ENCODE assay signal across 32 cellular contexts in genomic region chr5:105680858-105681257, GRCh38.
"Had no signal": no experiment of that assay in that cellular context is flagged by ENCODE, and none has a peak within 500 bp of the region (broad histone marks: within the 10 kb centered on the region; RNA-seq: fewer than 3 reads in every experiment).

No MANE protein-coding gene starts in this region.

- H3K36me3 Mint-ChIP-seq: activated naive CD4-positive, alpha-beta T cell treated with anti-CD3 and anti-CD28 coated beads, Interleukin-2, amount 50 U/mL, for 24 hours; IgD-negative memory B cell; WTC11 had no signal

- H3K9ac ChIP-seq: KMS-11 had no signal

- H3K4me3 Mint-ChIP-seq: activated CD8-positive, alpha-beta T cell treated with anti-CD3 and anti-CD28 coated beads, Interleukin-2, amount 10 ng/mL, durations not matched to agents 7 days and 5 days; activated naive CD4-positive, alpha-beta T cell treated with anti-CD3 and anti-CD28 coated beads, Interleukin-2, amount 50 U/mL, for 24 hours; activated T-helper 1 cell treated with anti-CD3 and anti-CD28 coated beads, Interleukin-12 subunit alpha, Interleukin-12 subunit beta, Interleukin-2, Interleukin-4 antibody, amounts not matched to agents 30 ng/mL and 10 ng/mL and 1 ng/mL, durations not matched to agents 14 hours and 24 hours and 36 hours; central memory CD8-positive, alpha-beta T cell; IgD-negative memory B cell; T-helper 1 cell treated with Interleukin-12 subunit alpha and Interleukin-12 subunit beta and Interleukin-4 antibody, amounts not matched to agents 30 μg/mL and 1 μg/mL, for 36 hours; WTC11 had no signal

- H3K4me3 ChIP-seq: ascending aorta, body of pancreas, MG63 had no signal

- H3K9me3 ChIP-seq: ascending aorta, body of pancreas, MG63 had no signal

- ATAC-seq: activated CD8-positive, alpha-beta T cell treated with anti-CD3 and anti-CD28 coated beads, Interleukin-2, amount 10 ng/mL, durations not matched to agents 7 days and 5 days; body of pancreas; WTC11 had no signal

- H3K27me3 ChIP-seq: ascending aorta, body of pancreas, MG63 had no signal

- H3K4me1 Mint-ChIP-seq: activated naive CD4-positive, alpha-beta T cell treated with anti-CD3 and anti-CD28 coated beads, Interleukin-2, amount 50 U/mL, for 24 hours; central memory CD8-positive, alpha-beta T cell; IgD-negative memory B cell had no signal

- H3K27ac ChIP-seq: ascending aorta, body of pancreas, KMS-11 had no signal

- H3K36me3 ChIP-seq: ascending aorta, MG63 had no signal

- H3K4me2 ChIP-seq: KMS-11 had no signal

- DNase-seq: activated CD4-positive, alpha-beta T cell treated with anti-CD3 and anti-CD28 coated beads for 48 hours; activated CD4-positive, alpha-beta T cell treated with anti-CD3 and anti-CD28 coated beads, Interleukin-2, amount 50 U/mL, for 4 hours; activated CD4-positive, CD25-positive, alpha-beta regulatory T cell treated with anti-CD3 and anti-CD28 coated beads, Interleukin-2, amount 50 U/mL, for 72 hours; activated CD8-positive, alpha-beta memory T cell treated with anti-CD3 and anti-CD28 coated beads, Interleukin-2, amount 50 U/mL, for 48 hours; activated CD8-positive, alpha-beta T cell treated with anti-CD3 and anti-CD28 coated beads, Interleukin-2, amount 10 ng/mL, durations not matched to agents 7 days and 5 days; activated effector memory CD4-positive, alpha-beta T cell treated with Interleukin-2 at 50 U/mL for 16 hours; activated naive CD4-positive, alpha-beta T cell; activated T-cell treated with anti-CD3 and anti-CD28 coated beads, Interleukin-2, amount 50 U/mL, for 1 hour; amniotic stem cell; body of pancreas; MG63; MV-4-11; NCI-H1092 treated with DMSO at 0.1 percent for 48 hours; NCI-H1417 treated with DMSO at 0.1 percent for 48 hours; NCI-H1694; NCI-H2081 treated with DMSO at 0.1 percent for 48 hours; NCI-H2171; NCI-H2227 treated with DMSO at 0.1 percent for 48 hours; NCI-H446 treated with DMSO at 0.1 percent for 48 hours; NCI-H526 treated with DMSO at 0.1 percent for 48 hours; NCI-H82; NK-92 treated with Interleukin-12 subunit alpha and Interleukin-12 subunit beta, amount 100 ng/mL, for 24 hours; OCI-M1; SHP77 treated with DMSO at 0.1 percent for 48 hours had no signal

- H3K27me3 Mint-ChIP-seq: activated naive CD4-positive, alpha-beta T cell treated with anti-CD3 and anti-CD28 coated beads, Interleukin-2, amount 50 U/mL, for 24 hours; central memory CD8-positive, alpha-beta T cell; IgD-negative memory B cell had no signal

- H3K27ac Mint-ChIP-seq: activated CD8-positive, alpha-beta T cell treated with anti-CD3 and anti-CD28 coated beads, Interleukin-2, amount 10 ng/mL, durations not matched to agents 7 days and 5 days; activated naive CD4-positive, alpha-beta T cell treated with anti-CD3 and anti-CD28 coated beads, Interleukin-2, amount 50 U/mL, for 24 hours; activated T-helper 1 cell treated with anti-CD3 and anti-CD28 coated beads, Interleukin-12 subunit alpha, Interleukin-12 subunit beta, Interleukin-2, Interleukin-4 antibody, amounts not matched to agents 30 ng/mL and 10 ng/mL and 1 ng/mL, durations not matched to agents 14 hours and 24 hours and 36 hours; IgD-negative memory B cell; T-helper 1 cell treated with Interleukin-12 subunit alpha and Interleukin-12 subunit beta and Interleukin-4 antibody, amounts not matched to agents 30 μg/mL and 1 μg/mL, for 36 hours; WTC11 had no signal

- H3K9me3 Mint-ChIP-seq: activated T-helper 1 cell treated with anti-CD3 and anti-CD28 coated beads, Interleukin-12 subunit alpha, Interleukin-12 subunit beta, Interleukin-2, Interleukin-4 antibody, amounts not matched to agents 30 ng/mL and 10 ng/mL and 1 ng/mL, durations not matched to agents 14 hours and 24 hours and 36 hours had no signal

- H3K4me1 ChIP-seq: ascending aorta, body of pancreas had no signal
